Comparison of ENCODE assay signal across 11 cellular contexts in genomic region chr1:2248127-2248826, GRCh38. TPM values are rescaled to one million over a fixed set of nuclear protein-coding genes. Genes with fewer than 3 reads are reported as not detected.
DNase-seq lines count a peak whose midpoint lies in the region; ATAC-seq and TF ChIP-seq lines count a peak whose summit lies in the region.
"Had no signal": no experiment of that assay in that cellular context is flagged by ENCODE, and none has a peak within 500 bp of the region (broad histone marks: within the 10 kb centered on the region; RNA-seq: fewer than 3 reads in every experiment).

No MANE protein-coding gene starts in this region.

- H3K27me3 ChIP-seq in gastroesophageal sphincter (no peaks in the 10 kb centered on the region), upper lobe of right lung (no peaks in the 10 kb centered on the region)

- intact Hi-C loops in Right ventricle myocardium inferior (cut with DNase I) (no loop called here), cardiac septum (cut with DNase I) (no loop called here), upper lobe of right lung (cut with DNase I) (loop anchor here (10.0 kb wide), 1 partner anchor 57 kb away; no protein-coding TSS in a partner anchor)

- WGBS in gastroesophageal sphincter (ENCODE audit: low coverage in 1 of 2), 2 donors, result 40 to 72% methylated on average over 1 to 11 of the region's 21 CpGs

- H3K4me3 ChIP-seq in gastroesophageal sphincter, result peak overlapping the region in 1 of 2 donors; percentile 16
- no peak overlapping the region for H3K4me3 ChIP-seq in upper lobe of right lung

- ATAC-seq in Right ventricle myocardium inferior, result no peak
- no peak for ATAC-seq in gastroesophageal sphincter
- ATAC-seq in upper lobe of right lung, result peak; percentile 72
- no peak for ATAC-seq in HG02610 (IDR thresholded peaks at IDR 0.05; ENCODE audit: unreplicated experiment)
- ATAC-seq: activated T-cell treated with anti-CD3 and anti-CD28 coated beads, Interleukin-2, amount 50 U/mL, for 4 hours had no signal

- H3K4me1 ChIP-seq in gastroesophageal sphincter, result peaks cover 0 to 100% (median 75%) of the 10 kb centered on the region in 3 donors
- peaks cover 86% of the 10 kb centered on the region for H3K4me1 ChIP-seq in upper lobe of right lung

- TF ChIP-seq EP300 in gastroesophageal sphincter (IDR thresholded peaks at IDR 0.05), result no peak

- H3K9me3 ChIP-seq in gastroesophageal sphincter (no peaks in the 10 kb centered on the region), upper lobe of right lung (no peaks in the 10 kb centered on the region)

- peak overlapping the region in 3 of 4 donors; percentile 32 to 68 (median 64) for H3K27ac ChIP-seq in gastroesophageal sphincter
- peak overlapping the region; percentile 70 for H3K27ac ChIP-seq in upper lobe of right lung

- no peaks in the 10 kb centered on the region for H3K36me3 ChIP-seq in gastroesophageal sphincter
- H3K36me3 ChIP-seq in upper lobe of right lung, result no peaks in the 10 kb centered on the region

- DNase-seq in Right ventricle myocardium inferior (ENCODE audit: missing footprints) (peak; percentile 25), cardiac septum (ENCODE audit: low spot score) (no peak), mucosa of gallbladder (ENCODE audit: low spot score) (peak; percentile 63), upper lobe of right lung (peak; percentile 84), pons (ENCODE audit: low spot score) (no peak), NCI-H2227 (lab: John Stamatoyannopoulos, UW; ENCODE audit: unreplicated experiment) (no peak)
- DNase-seq: activated T-cell treated with anti-CD3 and anti-CD28 coated beads, Interleukin-2, amount 50 U/mL, for 4 hours; AML-193; stimulated activated CD4-positive, alpha-beta T cell treated with anti-CD3 and anti-CD28 coated beads, Interleukin-4, amount 100 ng/mL, for 1 hour had no signal

- no peak for TF ChIP-seq POLR2A in gastroesophageal sphincter (IDR thresholded peaks at IDR 0.05)

- no peak for TF ChIP-seq CTCF in gastroesophageal sphincter (IDR thresholded peaks at IDR 0.05)
- no peak for TF ChIP-seq CTCF in upper lobe of right lung (IDR thresholded peaks at IDR 0.05)

RNA-seq across cellular contexts. Expression of gene SKI, which starts 20.2 kb away (rescaled TPM):
- 38.5 TPM for total RNA-seq in Right ventricle myocardium inferior
- 39.9 TPM for total RNA-seq in cardiac septum
- total RNA-seq in gastroesophageal sphincter, result 100 to 1,000 TPM in 1 of 4 donors, 10 to 100 TPM in 3; 60.2 to 157 (median 79.0) TPM
- 78.9 TPM for total RNA-seq in mucosa of gallbladder
- 89.6 TPM for total RNA-seq in upper lobe of right lung

RNA-seq across cellular contexts. Expression of gene FAAP20, which starts 53.7 kb away (rescaled TPM):
- total RNA-seq in Right ventricle myocardium inferior (43.9 TPM), cardiac septum (40.5 TPM), gastroesophageal sphincter (10 to 100 TPM; 25.8 to 51.1 (median 43.3) TPM), mucosa of gallbladder (74.2 TPM), upper lobe of right lung (55.3 TPM)

Comparison
In these comparisons a context has a peak if more than half of its experiments do, and no peak if none do; other contexts are left out.
1. DNase-seq: peak in Right ventricle myocardium inferior (single experiment), mucosa of gallbladder (single experiment) and upper lobe of right lung (single experiment); none in cardiac septum (single experiment), pons (single experiment) and NCI-H2227 (single experiment).